In the genomic region with DNA sequence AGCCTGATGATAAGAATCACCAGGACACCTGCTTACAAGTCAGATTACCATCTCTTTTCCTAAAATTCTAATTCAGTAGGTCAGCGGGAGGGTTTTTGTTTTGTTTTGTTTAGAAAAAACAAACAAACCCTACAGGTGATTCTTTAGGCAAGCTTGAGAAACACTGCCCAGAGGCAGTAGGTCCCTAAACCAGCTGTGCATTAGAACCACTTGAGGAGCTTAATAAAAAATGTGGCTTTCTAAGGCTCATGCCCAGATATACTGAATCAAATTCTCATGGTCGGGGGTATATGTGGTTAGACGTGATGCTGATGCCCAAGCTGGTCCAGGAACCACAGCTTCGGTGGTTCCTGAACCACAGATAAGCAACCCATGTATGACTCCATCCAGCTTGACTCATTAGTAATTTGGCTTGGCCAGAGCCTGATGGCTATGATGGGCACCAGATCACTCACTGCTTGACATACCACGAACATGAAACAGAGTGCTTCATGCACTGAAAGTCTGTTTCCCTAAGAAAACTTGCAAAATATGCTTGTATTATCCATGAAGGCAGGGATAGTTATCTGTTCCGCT, we compare ENCODE assay signal across 1 cellular context.
TF ChIP-seq lines count a peak whose summit lies in the region.

No MANE protein-coding gene starts in this region.

TF ChIP-seq in HepG2, 621 proteins besides CTCF, POLR2A, EP300 and RAD21 (continued from another document):
- TF ChIP-seq ZNF160 (CRISPR knock-in tag; IDR thresholded peaks at IDR 0.05) (no peak), CCDC6 (CRISPR knock-in tag; IDR thresholded peaks at IDR 0.05) (no peak), SP4 (CRISPR knock-in tag; IDR thresholded peaks at IDR 0.05) (no peak), TBX2 (CRISPR knock-in tag; IDR thresholded peaks at IDR 0.05; ENCODE audit: borderline replicate concordance) (no peak), ZFP62 (CRISPR knock-in tag; IDR thresholded peaks at IDR 0.05) (no peak), RBM22 (optimal IDR thresholded peaks at IDR 0.05; ENCODE audit: low read length) (no peak), ZNF781 (CRISPR knock-in tag; IDR thresholded peaks at IDR 0.05; ENCODE audit: borderline replicate concordance, not compliant biosample characterization) (no peak), ZNF136 (CRISPR knock-in tag; IDR thresholded peaks at IDR 0.05; ENCODE audit: low read depth) (no peak), ZNF605 (CRISPR knock-in tag; IDR thresholded peaks at IDR 0.05) (no peak), CEBPB (IDR thresholded peaks at IDR 0.05; ENCODE audit: borderline replicate concordance, low read depth, low read length) (no peak), TAF1 (CRISPR knock-in tag; IDR thresholded peaks at IDR 0.05) (no peak), ZNF12 (CRISPR knock-in tag; IDR thresholded peaks at IDR 0.05) (no peak), ZNF292 (CRISPR knock-in tag; IDR thresholded peaks at IDR 0.05; ENCODE audit: borderline replicate concordance, low read depth) (no peak), ZNF570 (CRISPR knock-in tag; IDR thresholded peaks at IDR 0.05; ENCODE audit: borderline replicate concordance) (no peak), HMG20A (CRISPR knock-in tag; IDR thresholded peaks at IDR 0.05; ENCODE audit: borderline replicate concordance) (no peak)
- TF ChIP-seq, protein P1, sequence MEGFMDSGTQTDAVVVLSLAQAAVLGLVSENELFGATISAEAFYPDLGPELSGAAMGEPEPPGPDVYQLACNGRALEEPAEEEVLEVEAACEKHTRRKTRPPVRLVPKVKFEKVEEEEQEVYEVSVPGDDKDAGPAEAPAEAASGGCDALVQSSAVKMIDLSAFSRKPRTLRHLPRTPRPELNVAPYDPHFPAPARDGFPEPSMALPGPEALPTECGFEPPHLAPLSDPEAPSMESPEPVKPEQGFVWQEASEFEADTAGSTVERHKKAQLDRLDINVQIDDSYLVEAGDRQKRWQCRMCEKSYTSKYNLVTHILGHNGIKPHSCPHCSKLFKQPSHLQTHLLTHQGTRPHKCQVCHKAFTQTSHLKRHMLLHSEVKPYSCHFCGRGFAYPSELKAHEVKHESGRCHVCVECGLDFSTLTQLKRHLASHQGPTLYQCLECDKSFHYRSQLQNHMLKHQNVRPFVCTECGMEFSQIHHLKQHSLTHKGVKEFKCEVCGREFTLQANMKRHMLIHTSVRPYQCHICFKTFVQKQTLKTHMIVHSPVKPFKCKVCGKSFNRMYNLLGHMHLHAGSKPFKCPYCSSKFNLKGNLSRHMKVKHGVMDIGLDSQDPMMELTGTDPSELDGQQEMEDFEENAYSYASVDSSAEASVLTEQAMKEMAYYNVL (CRISPR knock-in tag; IDR thresholded peaks at IDR 0.05; ENCODE audit: borderline replicate concordance) = no peak
- TF ChIP-seq, protein P2, sequence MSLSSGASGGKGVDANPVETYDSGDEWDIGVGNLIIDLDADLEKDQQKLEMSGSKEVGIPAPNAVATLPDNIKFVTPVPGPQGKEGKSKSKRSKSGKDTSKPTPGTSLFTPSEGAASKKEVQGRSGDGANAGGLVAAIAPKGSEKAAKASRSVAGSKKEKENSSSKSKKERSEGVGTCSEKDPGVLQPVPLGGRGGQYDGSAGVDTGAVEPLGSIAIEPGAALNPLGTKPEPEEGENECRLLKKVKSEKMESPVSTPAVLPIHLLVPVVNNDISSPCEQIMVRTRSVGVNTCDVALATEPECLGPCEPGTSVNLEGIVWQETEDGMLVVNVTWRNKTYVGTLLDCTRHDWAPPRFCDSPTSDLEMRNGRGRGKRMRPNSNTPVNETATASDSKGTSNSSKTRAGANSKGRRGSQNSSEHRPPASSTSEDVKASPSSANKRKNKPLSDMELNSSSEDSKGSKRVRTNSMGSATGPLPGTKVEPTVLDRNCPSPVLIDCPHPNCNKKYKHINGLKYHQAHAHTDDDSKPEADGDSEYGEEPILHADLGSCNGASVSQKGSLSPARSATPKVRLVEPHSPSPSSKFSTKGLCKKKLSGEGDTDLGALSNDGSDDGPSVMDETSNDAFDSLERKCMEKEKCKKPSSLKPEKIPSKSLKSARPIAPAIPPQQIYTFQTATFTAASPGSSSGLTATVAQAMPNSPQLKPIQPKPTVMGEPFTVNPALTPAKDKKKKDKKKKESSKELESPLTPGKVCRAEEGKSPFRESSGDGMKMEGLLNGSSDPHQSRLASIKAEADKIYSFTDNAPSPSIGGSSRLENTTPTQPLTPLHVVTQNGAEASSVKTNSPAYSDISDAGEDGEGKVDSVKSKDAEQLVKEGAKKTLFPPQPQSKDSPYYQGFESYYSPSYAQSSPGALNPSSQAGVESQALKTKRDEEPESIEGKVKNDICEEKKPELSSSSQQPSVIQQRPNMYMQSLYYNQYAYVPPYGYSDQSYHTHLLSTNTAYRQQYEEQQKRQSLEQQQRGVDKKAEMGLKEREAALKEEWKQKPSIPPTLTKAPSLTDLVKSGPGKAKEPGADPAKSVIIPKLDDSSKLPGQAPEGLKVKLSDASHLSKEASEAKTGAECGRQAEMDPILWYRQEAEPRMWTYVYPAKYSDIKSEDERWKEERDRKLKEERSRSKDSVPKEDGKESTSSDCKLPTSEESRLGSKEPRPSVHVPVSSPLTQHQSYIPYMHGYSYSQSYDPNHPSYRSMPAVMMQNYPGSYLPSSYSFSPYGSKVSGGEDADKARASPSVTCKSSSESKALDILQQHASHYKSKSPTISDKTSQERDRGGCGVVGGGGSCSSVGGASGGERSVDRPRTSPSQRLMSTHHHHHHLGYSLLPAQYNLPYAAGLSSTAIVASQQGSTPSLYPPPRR (CRISPR knock-in tag; IDR thresholded peaks at IDR 0.05; ENCODE audit: borderline replicate concordance) = no peak
TF ChIP-seq in HepG2: peak in this region for 0.
